ENCODE assay signal across 10 cellular contexts in genomic region chr1:203166192-203166940, GRCh38. TPM values are rescaled to one million over a fixed set of nuclear protein-coding genes. Genes with fewer than 3 reads are reported as not detected.
DNase-seq lines count a peak whose midpoint lies in the region; TF ChIP-seq lines count a peak whose summit lies in the region.
"Had no signal": no experiment of that assay in that cellular context is flagged by ENCODE, and none has a peak within 500 bp of the region (broad histone marks: within the 10 kb centered on the region; RNA-seq: fewer than 3 reads in every experiment).

No MANE protein-coding gene starts in this region.

- H3K4me3 ChIP-seq in Loucy (ENCODE audit: low read length, poor library complexity, severe bottlenecking) (no peak overlapping the region), cardiac fibroblast (replicated peaks in 1 of 2; ENCODE audit: low read depth in 2 of 2, low read length in 2 of 2) (no peak overlapping the region), parathyroid adenoma (ENCODE audit: low read depth, low read length) (no peak overlapping the region)

- H3K4me1 Mint-ChIP-seq in mesothelial cell of epicardium: peaks cover 3% of the 10 kb centered on the region

- H3K27me3 Mint-ChIP-seq in mesothelial cell of epicardium (ENCODE audit: low read depth): peaks cover 7% of the 10 kb centered on the region

- no peaks in the 10 kb centered on the region for H4K20me1 ChIP-seq in Loucy (ENCODE audit: insufficient read depth, low read length, poor library complexity, severe bottlenecking)

- no peak overlapping the region for H3K4me3 Mint-ChIP-seq in mesothelial cell of epicardium
- H3K4me3 Mint-ChIP-seq: memory B cell; T-helper 2 cell treated with Interferon-gamma antibody and Interleukin-4, amounts not matched to agents 5 μg/mL and 100 μg/mL, for 36 hours had no signal

- H3K9me3 Mint-ChIP-seq in mesothelial cell of epicardium: no peaks in the 10 kb centered on the region
- H3K9me3 Mint-ChIP-seq: memory B cell; T-helper 2 cell treated with Interferon-gamma antibody and Interleukin-4, amounts not matched to agents 5 μg/mL and 100 μg/mL, for 36 hours had no signal

- no peak overlapping the region for H3K27ac Mint-ChIP-seq in mesothelial cell of epicardium
- H3K27ac Mint-ChIP-seq: memory B cell; T-helper 2 cell treated with Interferon-gamma antibody and Interleukin-4, amounts not matched to agents 5 μg/mL and 100 μg/mL, for 36 hours had no signal

- DNase-seq in GM10266 (ENCODE audit: extremely low spot score) (peak; percentile 27), cardiac fibroblast (ENCODE audit: low read depth in 2 of 2) (no peak), DMS114 treated with DMSO at 0.1 percent for 48 hours (lab: John Stamatoyannopoulos, UW; ENCODE audit: unreplicated experiment) (no peak), RKO (ENCODE audit: low spot score) (no peak), OCI-M1 (lab: John Stamatoyannopoulos, UW) (no peak), mesothelial cell of epicardium (ENCODE audit: low spot score in 2 of 2, unreplicated experiment in 2 of 2) (no peak)

- H2AFZ ChIP-seq in Loucy (ENCODE audit: low read length) (no peak overlapping the region), parathyroid adenoma (no peak overlapping the region)

- H3K4me2 ChIP-seq in Loucy (ENCODE audit: low read depth, low read length, poor library complexity, severe bottlenecking): peak overlapping the region; percentile 15
- no peak overlapping the region for H3K4me2 ChIP-seq in parathyroid adenoma (ENCODE audit: low read length)

- no peaks in the 10 kb centered on the region for H3K79me2 ChIP-seq in Loucy (ENCODE audit: insufficient read depth, low read length)
- no peaks in the 10 kb centered on the region for H3K79me2 ChIP-seq in parathyroid adenoma

- TF ChIP-seq CTCF in GM10266 (IDR thresholded peaks at IDR 0.05; ENCODE audit: control insufficient read depth, insufficient read depth, low read depth, missing control alignments): peak; percentile 33
- peak; percentile 41 for TF ChIP-seq CTCF in Loucy (conservative IDR thresholded peaks at IDR 0.05; ENCODE audit: low read length)
- TF ChIP-seq CTCF in cardiac fibroblast (IDR thresholded peaks at IDR 0.05; ENCODE audit: low read depth, low read length): peak; percentile 5
- TF ChIP-seq CTCF in parathyroid adenoma (IDR thresholded peaks at IDR 0.05): peak; percentile 39
- TF ChIP-seq CTCF in mesothelial cell of epicardium (IDR thresholded peaks at IDR 0.05; ENCODE audit: unreplicated experiment): no peak

- no peaks in the 10 kb centered on the region for H3K9me2 ChIP-seq in Loucy (replicated peaks; ENCODE audit: low read depth, low read length)

- no peaks in the 10 kb centered on the region for H3K9me3 ChIP-seq in Loucy (ENCODE audit: insufficient read depth, low read depth, low read length)
- H3K9me3 ChIP-seq in parathyroid adenoma (ENCODE audit: control insufficient read depth, low read length): no peaks in the 10 kb centered on the region

- H3K36me3 ChIP-seq in Loucy (ENCODE audit: insufficient read depth, low read length): no peaks in the 10 kb centered on the region
- no peaks in the 10 kb centered on the region for H3K36me3 ChIP-seq in parathyroid adenoma (ENCODE audit: control insufficient read depth, insufficient read depth, low read length)

- H3K27ac ChIP-seq in parathyroid adenoma: no peak overlapping the region

- H3K9ac ChIP-seq in Loucy (ENCODE audit: low read depth, low read length, poor library complexity, severe bottlenecking) (peak overlapping the region; percentile 5), parathyroid adenoma (no peak overlapping the region)

- no peaks in the 10 kb centered on the region for H3F3A ChIP-seq in Loucy (ENCODE audit: low read depth)

- no peaks in the 10 kb centered on the region for H3K27me3 ChIP-seq in Loucy (ENCODE audit: insufficient read depth, low read length, poor library complexity, severe bottlenecking)
- no peaks in the 10 kb centered on the region for H3K27me3 ChIP-seq in parathyroid adenoma (ENCODE audit: control insufficient read depth, insufficient read depth, low read length)

- no peaks in the 10 kb centered on the region for H3K36me3 Mint-ChIP-seq in mesothelial cell of epicardium
- H3K36me3 Mint-ChIP-seq: memory B cell had no signal

- H3K4me1 ChIP-seq in Loucy (ENCODE audit: insufficient read depth, low read length, poor library complexity, severe bottlenecking) (peaks cover 14% of the 10 kb centered on the region), parathyroid adenoma (peaks cover 3% of the 10 kb centered on the region)

RNA-seq across cellular contexts. Expression of gene MYBPH, which starts 9.3 kb away (rescaled TPM):
- total RNA-seq in mesothelial cell of epicardium: not detected in 3 replicates

RNA-seq across cellular contexts. Expression of gene CHI3L1, which starts 20.1 kb away (rescaled TPM):
- 0.13 to 0.32 TPM (median 0.22 TPM) in 3 replicates for total RNA-seq in mesothelial cell of epicardium

RNA-seq across cellular contexts. Expression of gene ADORA1, which starts 38.8 kb away (rescaled TPM):
- 2.9 to 4.3 TPM (median 3.8 TPM) in 3 replicates for total RNA-seq in mesothelial cell of epicardium
